Comparison of ENCODE assay signal across 16 cellular contexts in the genomic region with DNA sequence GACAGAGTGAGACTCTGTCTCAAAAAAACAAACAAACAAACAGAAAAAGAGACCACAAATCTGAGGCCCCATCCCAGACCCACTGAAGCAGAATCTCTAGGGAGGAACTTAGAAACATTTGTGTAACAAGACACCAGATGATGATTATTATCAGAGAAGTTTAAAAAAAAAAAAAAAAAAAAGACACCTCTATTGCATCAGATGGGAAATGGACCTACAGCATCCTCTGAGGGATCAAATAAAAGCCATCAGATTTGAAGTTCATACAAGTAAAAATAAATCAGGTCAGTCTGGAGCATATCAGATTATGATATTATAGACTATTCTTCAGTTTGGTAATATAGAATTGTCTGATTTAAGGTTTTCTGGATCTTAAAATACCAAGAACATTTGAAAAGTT. TPM values are rescaled to one million over a fixed set of nuclear protein-coding genes. Genes with fewer than 3 reads are reported as not detected.
DNase-seq lines count a peak whose midpoint lies in the region; ATAC-seq and TF ChIP-seq lines count a peak whose summit lies in the region.
"Had no signal": no experiment of that assay in that cellular context is flagged by ENCODE, and none has a peak within 500 bp of the region (broad histone marks: within the 10 kb centered on the region; RNA-seq: fewer than 3 reads in every experiment).

No MANE protein-coding gene starts in this region.

- no peaks in the 10 kb centered on the region for H3K36me3 Mint-ChIP-seq in activated naive CD4-positive, alpha-beta T cell treated with anti-CD3 and anti-CD28 coated beads for 36 hours (ENCODE audit: low read depth)

- H3K4me3 ChIP-seq in OCI-LY1 (ENCODE audit: low read depth, low read length, poor library complexity, severe bottlenecking) = peak overlapping the region; percentile 40
- H3K4me3 ChIP-seq in endocrine pancreas (ENCODE audit: control insufficient read depth, insufficient read depth, low read length) = peak overlapping the region; percentile 68
- H3K4me3 ChIP-seq in thyroid gland (replicated peaks in 1 of 3) = peak overlapping the region in 1 of 3 donors; percentile 17
- H3K4me3 ChIP-seq in testis = no peak overlapping the region

- intact Hi-C loops in activated naive CD4-positive, alpha-beta T cell treated with anti-CD3 and anti-CD28 coated beads for 36 hours (cut with micrococcal nuclease) = no loop called here
- intact Hi-C loops in thyroid gland (cut with DNase I) = no loop called here
- intact Hi-C loops in testis (cut with DNase I; ENCODE audit: low total_unique reads) = no loop called here

- H3K27me3 ChIP-seq in OCI-LY1 (ENCODE audit: insufficient read depth, low read length) (no peaks in the 10 kb centered on the region), endocrine pancreas (ENCODE audit: control insufficient read depth, insufficient read depth, low read length) (no peaks in the 10 kb centered on the region), thyroid gland (no peaks in the 10 kb centered on the region), testis (no peaks in the 10 kb centered on the region)

- H3K4me1 Mint-ChIP-seq in activated naive CD4-positive, alpha-beta T cell treated with anti-CD3 and anti-CD28 coated beads for 36 hours (ENCODE audit: low read depth) = peaks cover 9% of the 10 kb centered on the region

- TF ChIP-seq POLR2A in thyroid gland (IDR thresholded peaks at IDR 0.05) (no peak), testis (IDR thresholded peaks at IDR 0.05) (no peak)

- CTCF ChIA-PET in activated naive CD4-positive, alpha-beta T cell treated with anti-CD3 and anti-CD28 coated beads for 36 hours (lab: Charles Lee) = interaction anchor here (1.1 kb wide), 1 partner anchor 158 kb away, joined by 3 read pairs; no protein-coding TSS in a partner anchor

- H3K9me3 ChIP-seq in OCI-LY1 (ENCODE audit: low read length) = no peaks in the 10 kb centered on the region
- H3K9me3 ChIP-seq in endocrine pancreas (ENCODE audit: control insufficient read depth, low read length) = no peaks in the 10 kb centered on the region
- no peaks in the 10 kb centered on the region for H3K9me3 ChIP-seq in thyroid gland
- H3K9me3 ChIP-seq in testis = no peaks in the 10 kb centered on the region

- no peaks in the 10 kb centered on the region for H3F3A ChIP-seq in OCI-LY1 (ENCODE audit: insufficient read depth, low read length)

- H3K36me3 ChIP-seq in OCI-LY1 (ENCODE audit: insufficient read depth, low read length) (no peaks in the 10 kb centered on the region), endocrine pancreas (ENCODE audit: control insufficient read depth, insufficient read depth, low read length) (no peaks in the 10 kb centered on the region), thyroid gland (no peaks in the 10 kb centered on the region), testis (ENCODE audit: low read depth, missing control alignments) (no peaks in the 10 kb centered on the region)

- H3K4me2 ChIP-seq in OCI-LY1 (ENCODE audit: low read length) = peak overlapping the region; percentile 66

- no peak for DNase-seq in activated naive CD4-positive, alpha-beta T cell treated with anti-CD3 and anti-CD28 coated beads for 36 hours
- no peak for DNase-seq in activated naive CD4-positive, alpha-beta T cell (lab: John Stamatoyannopoulos, UW)
- DNase-seq in thyroid gland = no peak
- DNase-seq in testis = no peak
- DNase-seq: caudate nucleus, EL, erythroblast, NCI-H1092, NCI-H526, occipital lobe had no signal

- ATAC-seq in GM21737 (IDR thresholded peaks at IDR 0.05; ENCODE audit: unreplicated experiment) (no peak), HG03442 (IDR thresholded peaks at IDR 0.05; ENCODE audit: unreplicated experiment) (no peak)

- TF ChIP-seq CTCF in OCI-LY1 (IDR thresholded peaks at IDR 0.05; ENCODE audit: low read length) (no peak), thyroid gland (IDR thresholded peaks at IDR 0.05) (no peak), testis (IDR thresholded peaks at IDR 0.05) (no peak)

- no peaks in the 10 kb centered on the region for H3K9me3 Mint-ChIP-seq in activated naive CD4-positive, alpha-beta T cell treated with anti-CD3 and anti-CD28 coated beads for 36 hours

- no peaks in the 10 kb centered on the region for H4K20me1 ChIP-seq in OCI-LY1 (ENCODE audit: insufficient read depth, low read length)

- H3K27me3 Mint-ChIP-seq in activated naive CD4-positive, alpha-beta T cell treated with anti-CD3 and anti-CD28 coated beads for 36 hours (ENCODE audit: low read depth) = no peaks in the 10 kb centered on the region

- peak overlapping the region; percentile 72 for H3K27ac Mint-ChIP-seq in activated naive CD4-positive, alpha-beta T cell treated with anti-CD3 and anti-CD28 coated beads for 36 hours

- H3K4me1 ChIP-seq in OCI-LY1 (ENCODE audit: insufficient read depth, low read length, severe bottlenecking) (peaks cover 40% of the 10 kb centered on the region), endocrine pancreas (ENCODE audit: control insufficient read depth, insufficient read depth, low read length) (no peaks in the 10 kb centered on the region), thyroid gland (peaks cover 5 to 16% of the 10 kb centered on the region in 2 donors), testis (no peaks in the 10 kb centered on the region)

- H3K9ac ChIP-seq in OCI-LY1 (ENCODE audit: low read length) (peak overlapping the region; percentile 46; the same call in 1 of the 2 replicates), endocrine pancreas (ENCODE audit: control insufficient read depth, insufficient read depth, low read length) (no peak overlapping the region)

- no peak overlapping the region for H2AFZ ChIP-seq in OCI-LY1 (ENCODE audit: low read length)

- H3K9me2 ChIP-seq in OCI-LY1 (ENCODE audit: low read depth, low read length) = no peaks in the 10 kb centered on the region

- H3K79me2 ChIP-seq in OCI-LY1 (ENCODE audit: insufficient read depth, low read length) = no peaks in the 10 kb centered on the region

- H3K27ac ChIP-seq in OCI-LY1 (ENCODE audit: low read depth, low read length, poor library complexity, severe bottlenecking) = peak overlapping the region; percentile 1
- peak overlapping the region in 2 of 3 donors; percentile 43 to 48 for H3K27ac ChIP-seq in thyroid gland
- no peak overlapping the region for H3K27ac ChIP-seq in testis

- H3K4me3 Mint-ChIP-seq in activated naive CD4-positive, alpha-beta T cell treated with anti-CD3 and anti-CD28 coated beads for 36 hours = peak overlapping the region; percentile 27

RNA-seq across cellular contexts. Expression of a gene that starts 21.9 kb away (rescaled TPM):
- under 1 TPM; 0.14 to 0.47 TPM for total RNA-seq in activated naive CD4-positive, alpha-beta T cell treated with anti-CD3 and anti-CD28 coated beads for 36 hours
- total RNA-seq in thyroid gland (1 to 10 TPM in 3 of 4 donors, under 1 TPM in 1; 0.81 to 4.6 (median 1.8) TPM), testis (under 1 TPM in 1 of 2 donors, not detected in 1; 0.12 TPM)
- polyA plus RNA-seq in testis (ENCODE audit: insufficient read depth, low read depth, low replicate concordance) = 0.37 TPM
- total RNA-seq: H1, lung microvascular endothelial cell had no signal
- polyA plus RNA-seq: H1 had no signal

Comparison
In these comparisons a context has a peak if more than half of its experiments do, and no peak if none do; other contexts are left out.
1. H3K27ac ChIP-seq: peak in OCI-LY1 (single experiment) and thyroid gland (2 of 3); none in testis (0 of 2).
2. H3K4me3 ChIP-seq: peak in OCI-LY1 (single experiment) and endocrine pancreas (single experiment); none in testis (0 of 2).